Comparison of ENCODE assay signal across 1 cellular context in genomic region chr22:19719488-19720021, GRCh38.
TF ChIP-seq lines count a peak whose summit lies in the region.

No MANE protein-coding gene starts in this region.

TF ChIP-seq in IMR-90, 13 proteins besides CTCF, POLR2A, EP300 and RAD21:
- TF ChIP-seq NFE2L2 (IDR thresholded peaks at IDR 0.05; ENCODE audit: low read depth, low read length) (no peak), ELK1 (IDR thresholded peaks at IDR 0.05; ENCODE audit: borderline replicate concordance, low read depth, low read length) (no peak), BHLHE40 (IDR thresholded peaks at IDR 0.05; ENCODE audit: low read depth, low read length) (no peak), MAFK (IDR thresholded peaks at IDR 0.05; ENCODE audit: low read depth, low read length) (no peak), MAZ (IDR thresholded peaks at IDR 0.05; ENCODE audit: borderline replicate concordance, low read depth, low read length) (no peak), FOS (IDR thresholded peaks at IDR 0.05; ENCODE audit: low read depth, low read length) (no peak), SMC3 (IDR thresholded peaks at IDR 0.05; ENCODE audit: low read depth, low read length) (no peak), CHD1 (IDR thresholded peaks at IDR 0.05; ENCODE audit: low read depth, low read length) (no peak), RFX5 (IDR thresholded peaks at IDR 0.05; ENCODE audit: low read depth, low read length) (no peak), RCOR1 (IDR thresholded peaks at IDR 0.05; ENCODE audit: insufficient replicate concordance, low read length) (no peak), CEBPB (IDR thresholded peaks at IDR 0.05; ENCODE audit: low read depth, low read length) (no peak)
- TF ChIP-seq, protein P1, sequence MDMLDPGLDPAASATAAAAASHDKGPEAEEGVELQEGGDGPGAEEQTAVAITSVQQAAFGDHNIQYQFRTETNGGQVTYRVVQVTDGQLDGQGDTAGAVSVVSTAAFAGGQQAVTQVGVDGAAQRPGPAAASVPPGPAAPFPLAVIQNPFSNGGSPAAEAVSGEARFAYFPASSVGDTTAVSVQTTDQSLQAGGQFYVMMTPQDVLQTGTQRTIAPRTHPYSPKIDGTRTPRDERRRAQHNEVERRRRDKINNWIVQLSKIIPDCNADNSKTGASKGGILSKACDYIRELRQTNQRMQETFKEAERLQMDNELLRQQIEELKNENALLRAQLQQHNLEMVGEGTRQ (IDR thresholded peaks at IDR 0.05; ENCODE audit: low read depth, low read length): no peak
